In genomic region chr20:49672109-49672681, GRCh38 we compare ENCODE assay signal across 15 cellular contexts. TPM values are rescaled to one million over a fixed set of nuclear protein-coding genes. Genes with fewer than 3 reads are reported as not detected.
DNase-seq lines count a peak whose midpoint lies in the region; ATAC-seq and TF ChIP-seq lines count a peak whose summit lies in the region.
"Had no signal": no experiment of that assay in that cellular context is flagged by ENCODE, and none has a peak within 500 bp of the region (broad histone marks: within the 10 kb centered on the region; RNA-seq: fewer than 3 reads in every experiment).

No MANE protein-coding gene starts in this region.

- 0 out of 2 replicates have a peak overlapping the region, but pooled peaks have one; percentile 2 for H3K4me2 ChIP-seq in GM23338

- no peak overlapping the region for H3K4me3 ChIP-seq in CD4-positive, alpha-beta memory T cell (ENCODE audit: low read length in 2 of 2)
- H3K4me3 ChIP-seq in GM23338, result no peak overlapping the region
- no peak overlapping the region for H3K4me3 ChIP-seq in left lung
- H3K4me3 ChIP-seq in coronary artery, result no peak overlapping the region
- H3K4me3 ChIP-seq: mucosa of descending colon, uterus had no signal

- no peaks in the 10 kb centered on the region for H3K27me3 Mint-ChIP-seq in CD4-positive, alpha-beta memory T cell
- H3K27me3 Mint-ChIP-seq in GM23338 (ENCODE audit: insufficient read depth, low read depth, poor library complexity), result peaks cover 10% of the 10 kb centered on the region
- H3K27me3 Mint-ChIP-seq: IgD-negative memory B cell had no signal

- H3K27me3 ChIP-seq in CD4-positive, alpha-beta memory T cell (ENCODE audit: insufficient read depth, low read length), result no peaks in the 10 kb centered on the region
- H3K27me3 ChIP-seq in GM23338 (ENCODE audit: insufficient read depth) (no peaks in the 10 kb centered on the region), left lung (no peaks in the 10 kb centered on the region)
- H3K27me3 ChIP-seq: uterus had no signal

- POLR2A ChIA-PET in CD4-positive, alpha-beta memory T cell (lab: Charles Lee; ENCODE audit: partially characterized antibody), result no interaction called here

- H3K9me3 ChIP-seq in CD4-positive, alpha-beta memory T cell (ENCODE audit: control insufficient read depth in 1 of 2, low read length in 2 of 2), result no peaks in the 10 kb centered on the region
- H3K9me3 ChIP-seq in left lung, result no peaks in the 10 kb centered on the region
- H3K9me3 ChIP-seq: mucosa of descending colon, uterus had no signal

- no peak overlapping the region for H2AFZ ChIP-seq in GM23338

- H3K4me1 ChIP-seq in CD4-positive, alpha-beta memory T cell (ENCODE audit: insufficient read depth, low read length), result peaks cover 79% of the 10 kb centered on the region
- H3K4me1 ChIP-seq in GM23338 (ENCODE audit: insufficient read depth), result peaks cover 46% of the 10 kb centered on the region
- peaks cover 36 to 98% of the 10 kb centered on the region in 2 donors for H3K4me1 ChIP-seq in left lung

- H3K79me2 ChIP-seq in GM23338 (replicated peaks; ENCODE audit: insufficient read depth), result peaks cover 100% of the 10 kb centered on the region

- TF ChIP-seq CTCF in GM23338 (conservative IDR thresholded peaks at IDR 0.05; ENCODE audit: low read depth in 2 of 2), result no peak
- no peak for TF ChIP-seq CTCF in left lung (IDR thresholded peaks at IDR 0.05)
- TF ChIP-seq CTCF in coronary artery (IDR thresholded peaks at IDR 0.05), result no peak

- intact Hi-C loops in CD4-positive, alpha-beta memory T cell (cut with micrococcal nuclease), result no loop called here
- intact Hi-C loops in left lung (cut with DNase I), result no loop called here

- H3K9me3 Mint-ChIP-seq in CD4-positive, alpha-beta memory T cell, result peaks cover 0 to 2% (median 0%) of the 10 kb centered on the region in 8 donors
- no peaks in the 10 kb centered on the region for H3K9me3 Mint-ChIP-seq in GM23338
- H3K9me3 Mint-ChIP-seq: IgD-negative memory B cell had no signal

- H3K4me1 Mint-ChIP-seq in CD4-positive, alpha-beta memory T cell, result peaks cover 44 to 80% (median 64%) of the 10 kb centered on the region in 4 donors
- H3K4me1 Mint-ChIP-seq in GM23338, result peaks cover 59% of the 10 kb centered on the region

- H4K20me1 ChIP-seq in GM23338 (replicated peaks; ENCODE audit: insufficient read depth), result peaks cover 82% of the 10 kb centered on the region

- CTCF ChIA-PET in CD4-positive, alpha-beta memory T cell (lab: Charles Lee; ENCODE audit: partially characterized antibody), result interaction anchor here (1.1 kb wide), 1 partner anchor 64 kb away, joined by 3 read pairs; no protein-coding TSS in a partner anchor

- H3K27ac Mint-ChIP-seq in CD4-positive, alpha-beta memory T cell, result peak overlapping the region in 5 of 7 donors; percentile 5 to 89 (median 65)
- no peak overlapping the region for H3K27ac Mint-ChIP-seq in GM23338

- H3K27ac ChIP-seq in CD4-positive, alpha-beta memory T cell (ENCODE audit: low read depth, low read length), result no peak overlapping the region
- peak overlapping the region; percentile 28; the same call in 1 of the 2 replicates for H3K27ac ChIP-seq in GM23338 (ENCODE audit: low read depth)
- H3K27ac ChIP-seq in left lung, result no peak overlapping the region
- no peak overlapping the region for H3K27ac ChIP-seq in coronary artery
- H3K27ac ChIP-seq: uterus had no signal

- H3F3A ChIP-seq in GM23338 (replicated peaks; ENCODE audit: low read depth), result no peaks in the 10 kb centered on the region

- ATAC-seq in GM23338 (no peak), left lung (peak; percentile 4), HG03457 (IDR thresholded peaks at IDR 0.05; ENCODE audit: unreplicated experiment) (no peak)
- ATAC-seq: mucosa of descending colon had no signal

- no peak for DNase-seq in CD4-positive, alpha-beta memory T cell
- no peak for DNase-seq in GM23338 (ENCODE audit: low spot score)
- peak; percentile 34 for DNase-seq in RPMI8226
- DNase-seq in left lung, result no peak
- DNase-seq in stimulated activated CD4-positive, alpha-beta T cell treated with anti-CD3 and anti-CD28 coated beads, Interleukin-15, amount 100 ng/mL, for 24 hours, result no peak
- DNase-seq in stimulated activated CD4-positive, alpha-beta T cell treated with anti-CD3 and anti-CD28 coated beads, Interleukin-1b, Interleukin-23, amount 100 ng/mL, for 48 hours, result no peak
- no peak for DNase-seq in coronary artery (ENCODE audit: low spot score)
- DNase-seq: activated naive CD4-positive, alpha-beta T cell treated with anti-CD3 and anti-CD28 coated beads, Interleukin-2, amount 50 U/mL, for 16 hours; COR-L47; effector CD4-positive, alpha-beta T cell; mucosa of descending colon; NCI-H1092; uterus had no signal

- no peaks in the 10 kb centered on the region for H3K36me3 Mint-ChIP-seq in CD4-positive, alpha-beta memory T cell
- no peaks in the 10 kb centered on the region for H3K36me3 Mint-ChIP-seq in GM23338 (ENCODE audit: low read depth)
- H3K36me3 Mint-ChIP-seq: IgD-negative memory B cell had no signal

- H3K36me3 ChIP-seq in CD4-positive, alpha-beta memory T cell (ENCODE audit: insufficient read depth, low read length), result no peaks in the 10 kb centered on the region
- no peaks in the 10 kb centered on the region for H3K36me3 ChIP-seq in GM23338 (ENCODE audit: insufficient read depth)
- H3K36me3 ChIP-seq in left lung, result no peaks in the 10 kb centered on the region
- H3K36me3 ChIP-seq: uterus had no signal

- H3K4me3 Mint-ChIP-seq in CD4-positive, alpha-beta memory T cell, result peak overlapping the region in 3 of 8 donors; percentile 36 to 41 (median 40)
- H3K4me3 Mint-ChIP-seq in GM23338, result no peak overlapping the region

- no peaks in the 10 kb centered on the region for H3K9me2 ChIP-seq in GM23338 (ENCODE audit: insufficient read depth)

TF ChIP-seq in GM23338, 12 proteins besides CTCF, POLR2A, EP300 and RAD21 (continues in another document):
- no peak for TF ChIP-seq NANOG (IDR thresholded peaks at IDR 0.05; ENCODE audit: borderline replicate concordance)
- TF ChIP-seq POLR2AphosphoS5 (IDR thresholded peaks at IDR 0.05; ENCODE audit: low read depth), result no peak
- no peak for TF ChIP-seq STAT1 (IDR thresholded peaks at IDR 0.05; ENCODE audit: unreplicated experiment)
- TF ChIP-seq, protein P1, sequence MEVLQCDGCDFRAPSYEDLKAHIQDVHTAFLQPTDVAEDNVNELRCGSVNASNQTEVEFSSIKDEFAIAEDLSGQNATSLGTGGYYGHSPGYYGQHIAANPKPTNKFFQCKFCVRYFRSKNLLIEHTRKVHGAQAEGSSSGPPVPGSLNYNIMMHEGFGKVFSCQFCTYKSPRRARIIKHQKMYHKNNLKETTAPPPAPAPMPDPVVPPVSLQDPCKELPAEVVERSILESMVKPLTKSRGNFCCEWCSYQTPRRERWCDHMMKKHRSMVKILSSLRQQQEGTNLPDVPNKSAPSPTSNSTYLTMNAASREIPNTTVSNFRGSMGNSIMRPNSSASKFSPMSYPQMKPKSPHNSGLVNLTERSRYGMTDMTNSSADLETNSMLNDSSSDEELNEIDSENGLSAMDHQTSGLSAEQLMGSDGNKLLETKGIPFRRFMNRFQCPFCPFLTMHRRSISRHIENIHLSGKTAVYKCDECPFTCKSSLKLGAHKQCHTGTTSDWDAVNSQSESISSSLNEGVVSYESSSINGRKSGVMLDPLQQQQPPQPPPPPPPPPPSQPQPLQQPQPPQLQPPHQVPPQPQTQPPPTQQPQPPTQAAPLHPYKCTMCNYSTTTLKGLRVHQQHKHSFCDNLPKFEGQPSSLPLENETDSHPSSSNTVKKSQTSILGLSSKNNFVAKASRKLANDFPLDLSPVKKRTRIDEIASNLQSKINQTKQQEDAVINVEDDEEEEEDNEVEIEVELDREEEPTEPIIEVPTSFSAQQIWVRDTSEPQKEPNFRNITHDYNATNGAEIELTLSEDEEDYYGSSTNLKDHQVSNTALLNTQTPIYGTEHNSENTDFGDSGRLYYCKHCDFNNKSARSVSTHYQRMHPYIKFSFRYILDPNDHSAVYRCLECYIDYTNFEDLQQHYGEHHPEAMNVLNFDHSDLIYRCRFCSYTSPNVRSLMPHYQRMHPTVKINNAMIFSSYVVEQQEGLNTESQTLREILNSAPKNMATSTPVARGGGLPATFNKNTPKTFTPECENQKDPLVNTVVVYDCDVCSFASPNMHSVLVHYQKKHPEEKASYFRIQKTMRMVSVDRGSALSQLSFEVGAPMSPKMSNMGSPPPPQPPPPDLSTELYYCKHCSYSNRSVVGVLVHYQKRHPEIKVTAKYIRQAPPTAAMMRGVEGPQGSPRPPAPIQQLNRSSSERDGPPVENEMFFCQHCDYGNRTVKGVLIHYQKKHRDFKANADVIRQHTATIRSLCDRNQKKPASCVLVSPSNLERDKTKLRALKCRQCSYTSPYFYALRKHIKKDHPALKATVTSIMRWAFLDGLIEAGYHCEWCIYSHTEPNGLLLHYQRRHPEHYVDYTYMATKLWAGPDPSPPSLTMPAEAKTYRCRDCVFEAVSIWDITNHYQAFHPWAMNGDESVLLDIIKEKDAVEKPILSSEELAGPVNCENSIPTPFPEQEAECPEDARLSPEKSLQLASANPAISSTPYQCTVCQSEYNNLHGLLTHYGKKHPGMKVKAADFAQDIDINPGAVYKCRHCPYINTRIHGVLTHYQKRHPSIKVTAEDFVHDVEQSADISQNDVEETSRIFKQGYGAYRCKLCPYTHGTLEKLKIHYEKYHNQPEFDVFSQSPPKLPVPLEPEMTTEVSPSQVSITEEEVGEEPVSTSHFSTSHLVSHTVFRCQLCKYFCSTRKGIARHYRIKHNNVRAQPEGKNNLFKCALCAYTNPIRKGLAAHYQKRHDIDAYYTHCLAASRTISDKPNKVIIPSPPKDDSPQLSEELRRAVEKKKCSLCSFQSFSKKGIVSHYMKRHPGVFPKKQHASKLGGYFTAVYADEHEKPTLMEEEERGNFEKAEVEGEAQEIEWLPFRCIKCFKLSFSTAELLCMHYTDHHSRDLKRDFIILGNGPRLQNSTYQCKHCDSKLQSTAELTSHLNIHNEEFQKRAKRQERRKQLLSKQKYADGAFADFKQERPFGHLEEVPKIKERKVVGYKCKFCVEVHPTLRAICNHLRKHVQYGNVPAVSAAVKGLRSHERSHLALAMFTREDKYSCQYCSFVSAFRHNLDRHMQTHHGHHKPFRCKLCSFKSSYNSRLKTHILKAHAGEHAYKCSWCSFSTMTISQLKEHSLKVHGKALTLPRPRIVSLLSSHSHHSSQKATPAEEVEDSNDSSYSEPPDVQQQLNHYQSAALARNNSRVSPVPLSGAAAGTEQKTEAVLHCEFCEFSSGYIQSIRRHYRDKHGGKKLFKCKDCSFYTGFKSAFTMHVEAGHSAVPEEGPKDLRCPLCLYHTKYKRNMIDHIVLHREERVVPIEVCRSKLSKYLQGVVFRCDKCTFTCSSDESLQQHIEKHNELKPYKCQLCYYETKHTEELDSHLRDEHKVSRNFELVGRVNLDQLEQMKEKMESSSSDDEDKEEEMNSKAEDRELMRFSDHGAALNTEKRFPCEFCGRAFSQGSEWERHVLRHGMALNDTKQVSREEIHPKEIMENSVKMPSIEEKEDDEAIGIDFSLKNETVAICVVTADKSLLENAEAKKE (CRISPR knock-in tag; IDR thresholded peaks at IDR 0.05), result no peak

RNA-seq across cellular contexts. Expression of gene B4GALT5, which starts 41.5 kb away (rescaled TPM):
- 1 to 10 TPM; 5.5 to 6.2 TPM for total RNA-seq in CD4-positive, alpha-beta memory T cell
- 1 to 10 TPM in 1 of 2 donors, under 1 TPM in 1; 0.43 to 2.4 TPM for polyA plus RNA-seq in CD4-positive, alpha-beta memory T cell
- total RNA-seq in GM23338 (2014; rRNA removed; shearing (Covaris generic)), result 50.3 and 53.2 TPM in 2 replicates
- polyA plus RNA-seq in GM23338 (2016; fragmentation: Nextera tagmentation; extraction: Ambion mirVana), result 19.1 and 20.1 TPM in 2 replicates
- 10 to 100 TPM; 38.4 to 51.0 TPM for total RNA-seq in left lung
